ENCODE assay signal across 8 cellular contexts in genomic region chr16:67893791-67894399, GRCh38. TPM values are rescaled to one million over a fixed set of nuclear protein-coding genes. Genes with fewer than 3 reads are reported as not detected.
A peak's percentile ranks its signal among the peaks of the same experiment; 100 is the strongest.
DNase-seq lines count a peak whose midpoint lies in the region; ATAC-seq, FAIRE-seq and TF ChIP-seq lines count a peak whose summit lies in the region.

No MANE protein-coding gene starts in this region.

- peaks cover 50% of the 10 kb centered on the region for H3K79me2 ChIP-seq in ACC112 (ENCODE audit: control insufficient read depth, insufficient read depth, low read length, unreplicated experiment)
- H3K79me2 ChIP-seq in K562 (ENCODE audit: control insufficient read depth, insufficient read depth, low read length) = peaks cover 53% of the 10 kb centered on the region

- peak overlapping the region; percentile 97 for H3K4me3 Mint-ChIP-seq in HFFc6

- H3K27ac ChIP-seq in ACC112 (ENCODE audit: low read depth, low read length) = peak overlapping the region; percentile 66; the same call in 1 of the 2 replicates
- H3K27ac ChIP-seq in K562 (ENCODE audit: extremely low read depth, low read depth, low read length) = peak overlapping the region; percentile 91
- peak overlapping the region; percentile 63 for H3K27ac ChIP-seq in mesenchymal stem cell (ENCODE audit: low read length, poor library complexity, severe bottlenecking)

- in situ Hi-C loops in K562 (cut with MboI) = no loop called here

- H3K36me3 ChIP-seq in ACC112 (ENCODE audit: insufficient read depth, low read length) (no peaks in the 10 kb centered on the region), K562 (ENCODE audit: control insufficient read depth, insufficient read depth, low read length) (0 out of 3 replicates have a peak, but pooled peaks cover 3% of the 10 kb centered on the region), mesenchymal stem cell (ENCODE audit: control insufficient read depth in 1 of 2, insufficient read depth in 2 of 2, low read depth in 1 of 2, low read length in 2 of 2) (peaks cover 0 to 6% of the 10 kb centered on the region in 2 experiments)

- H3K4me3 ChIP-seq in ACC112 (ENCODE audit: low read depth, low read length) = peak overlapping the region; percentile 83
- H3K4me3 ChIP-seq in K562 = peak overlapping the region; percentile 95
- H3K4me3 ChIP-seq in mesenchymal stem cell (ENCODE audit: insufficient read depth in 1 of 2, low read depth in 1 of 2, low read length in 2 of 2) = peak overlapping the region; percentile 99 to 100

- peak overlapping the region in 1 of 2 experiments; percentile 80 for H3K14ac ChIP-seq in mesenchymal stem cell (ENCODE audit: low read length in 2 of 2)

- H3K9ac ChIP-seq in K562 (ENCODE audit: insufficient read depth in 1 of 2, low read depth in 2 of 2, low read length in 2 of 2) (peak overlapping the region; percentile 95 to 100), mesenchymal stem cell (ENCODE audit: low read length) (peak overlapping the region; percentile 100)

- H3K9me3 Mint-ChIP-seq in HFFc6 = no peaks in the 10 kb centered on the region

- H3K27me3 Mint-ChIP-seq in HFFc6 (ENCODE audit: insufficient read depth) = no peaks in the 10 kb centered on the region

- peak; percentile 1; the same call in 1 of the 3 replicates for ATAC-seq in K562

- H4K91ac ChIP-seq in mesenchymal stem cell (ENCODE audit: low read length) = peak overlapping the region; percentile 2

- peak overlapping the region; percentile 65 for H2AK5ac ChIP-seq in mesenchymal stem cell (ENCODE audit: low read length, severe bottlenecking)

- no peak overlapping the region for H2BK120ac ChIP-seq in mesenchymal stem cell (ENCODE audit: low read depth, low read length)

- peak overlapping the region; percentile 15 to 83 for H3K4ac ChIP-seq in mesenchymal stem cell (ENCODE audit: low read depth in 1 of 2, low read length in 2 of 2)

- peaks cover 13% of the 10 kb centered on the region for H3K79me1 ChIP-seq in mesenchymal stem cell (replicated peaks; ENCODE audit: low read length, poor library complexity, severe bottlenecking)

- peaks cover 29% of the 10 kb centered on the region for H3K4me1 Mint-ChIP-seq in HFFc6 (ENCODE audit: low read depth)

- peak overlapping the region in 1 of 2 experiments; percentile 4 for H3K18ac ChIP-seq in mesenchymal stem cell (ENCODE audit: low read depth in 1 of 2, low read length in 2 of 2)

- no peaks in the 10 kb centered on the region for H3K9me1 ChIP-seq in K562 (ENCODE audit: control insufficient read depth, insufficient read depth, low read length)

- H3K4me1 ChIP-seq in ACC112 (ENCODE audit: control insufficient read depth, insufficient read depth, low read length, unreplicated experiment) = peaks cover 9% of the 10 kb centered on the region
- H3K4me1 ChIP-seq in K562 (replicated peaks in 1 of 2; ENCODE audit: control insufficient read depth in 2 of 2, insufficient read depth in 2 of 2, low read length in 2 of 2) = peaks cover 8 to 26% of the 10 kb centered on the region in 2 experiments; a peak in 4 of 5 replicates
- H3K4me1 ChIP-seq in mesenchymal stem cell (ENCODE audit: control insufficient read depth, insufficient read depth, low read depth, low read length) = peaks cover 8% of the 10 kb centered on the region

- no peak overlapping the region for H2BK15ac ChIP-seq in mesenchymal stem cell (ENCODE audit: low read depth, poor library complexity, severe bottlenecking)

- CTCF ChIA-PET in K562 (lab: Yijun Ruan, JAX; ENCODE audit: low intra/inter-chr PET ratio) = no interaction called here

- intact Hi-C loops in K562 (cut with micrococcal nuclease) = loop anchor here (2.0 kb wide), 1 partner anchor 47 kb away; the partner anchor contains the start of genes CENPT and NUTF2

- TSS peak; percentile 57 for BruUV-seq in K562 (replicated peaks; lab: Mats Ljungman, UMichigan)

- no peak overlapping the region for H2BK5ac ChIP-seq in mesenchymal stem cell (ENCODE audit: low read depth, low read length, poor library complexity, severe bottlenecking)

- no peak overlapping the region for H3K23ac ChIP-seq in mesenchymal stem cell (ENCODE audit: low read length in 2 of 2)

- no peak for FAIRE-seq in K562 (lab: Jason Lieb, UNC)

- H2AFZ ChIP-seq in ACC112 (ENCODE audit: low read length, unreplicated experiment) (no peak overlapping the region), K562 (ENCODE audit: low read depth, low read length) (peak overlapping the region; percentile 86), mesenchymal stem cell (ENCODE audit: low read depth, low read length) (peak overlapping the region; percentile 94)

- H3K9me3 ChIP-seq in K562 (replicated peaks; ENCODE audit: control insufficient read depth, insufficient read depth, low read depth, low read length) (no peaks in the 10 kb centered on the region), mesenchymal stem cell (ENCODE audit: control insufficient read depth, low read length) (no peaks in the 10 kb centered on the region)

- H3K36me3 Mint-ChIP-seq in HFFc6 (ENCODE audit: low read depth) = no peaks in the 10 kb centered on the region

- H3K27me3 ChIP-seq in ACC112 (ENCODE audit: insufficient read depth, low read length) = no peaks in the 10 kb centered on the region
- no peaks in the 10 kb centered on the region for H3K27me3 ChIP-seq in K562 (ENCODE audit: control insufficient read depth in 2 of 2, insufficient read depth in 2 of 2, low read length in 2 of 2)
- no peaks in the 10 kb centered on the region for H3K27me3 ChIP-seq in mesenchymal stem cell (ENCODE audit: control insufficient read depth in 1 of 2, insufficient read depth in 1 of 2, low read length in 2 of 2)

- POLR2A ChIA-PET in K562 (lab: Yijun Ruan, JAX) = interaction anchor here (0.7 to 1.6 kb wide), 5 partner anchors 11 to 60 kb away, joined by 3 to 5 read pairs (median 3); partner anchors contain the start of gene CTRL

- peak overlapping the region; percentile 99 for H4K8ac ChIP-seq in mesenchymal stem cell (ENCODE audit: low read length)

- H3K4me2 ChIP-seq in K562 (ENCODE audit: insufficient read depth, low read length) = peak overlapping the region; percentile 92
- peak overlapping the region; percentile 78 for H3K4me2 ChIP-seq in mesenchymal stem cell (ENCODE audit: low read length, poor library complexity, severe bottlenecking)

- no peak for TF ChIP-seq EP300 in K562 (IDR thresholded peaks at IDR 0.05; ENCODE audit: low read length)

- 0 out of 2 replicates have a peak, but pooled peaks cover 7% of the 10 kb centered on the region for H4K20me1 ChIP-seq in K562 (replicated peaks; ENCODE audit: control insufficient read depth, insufficient read depth, low read length)

- 3% methylated on average over 11 of the region's 11 CpGs for WGBS in K562 (ENCODE audit: insufficient coverage, low coverage, missing lambda C conversion rate)
- 60% methylated on average over 11 of the region's 11 CpGs for WGBS in mesenchymal stem cell

- DNase-seq in HFFc6 = no peak
- peak in 1 of 4 experiments; percentile 39 for DNase-seq in K562 (ENCODE audit: extremely low read depth in 1 of 4, low spot score in 3 of 4)
- no peak for DNase-seq in mesenchymal stem cell
- no peak for DNase-seq in NCI-H2029 treated with DMSO at 0.1 percent for 48 hours (lab: John Stamatoyannopoulos, UW)
- DNase-seq in GM19240 (ENCODE audit: insufficient read length, low spot score) = no peak
- DNase-seq in GF-D8 (lab: John Stamatoyannopoulos, UW) = no peak
- no peak for DNase-seq in HK-2 (ENCODE audit: unreplicated experiment)

- no peak for TF ChIP-seq RAD21 in K562 (CRISPR knock-in tag; conservative IDR thresholded peaks at IDR 0.05 in 1 of 2, IDR thresholded peaks at IDR 0.05 in 1 of 2)

- no peak overlapping the region for H2BK12ac ChIP-seq in mesenchymal stem cell (ENCODE audit: low read length in 2 of 2)

- TF ChIP-seq POLR2A in K562 (conservative IDR thresholded peaks at IDR 0.05) = no peak

- TF ChIP-seq CTCF in HFFc6 (IDR thresholded peaks at IDR 0.05) (no peak), K562 (IDR thresholded peaks at IDR 0.05 in 2 of 3, conservative IDR thresholded peaks at IDR 0.05 in 1 of 3; ENCODE audit: insufficient read depth in 2 of 3, low read depth in 1 of 3, low read length in 3 of 3) (no peak)

- peak overlapping the region; percentile 94 for H3K27ac Mint-ChIP-seq in HFFc6

RNA-seq across cellular contexts. Expression of gene PSKH1, which starts 0.8 kb away (rescaled TPM):
- 10 to 100 TPM; 25.2 to 34.1 (median 29.3) TPM for total RNA-seq in HFFc6 (2021; fragmentation: NEBNext Ultra II Directional; extraction: Animal tissue kit (Norgen Biotek cat#: 25700))
- 20.7 and 55.9 TPM in 2 replicates for total RNA-seq in K562 (2011; cell fraction: chromatin; rRNA removed; ENCODE audit: low replicate concordance)
- total RNA-seq in K562 (2011; cell fraction: nucleolus; rRNA removed) = 27.2 and 30.7 TPM in 2 replicates
- 23.5 and 24.8 TPM in 2 replicates for total RNA-seq in K562 (2011; cell fraction: nucleoplasm; rRNA removed)
- total RNA-seq in K562 (2014; rRNA removed) (6.7 and 6.9 TPM in 2 replicates), K562 (2014; rRNA removed; fragmentation: Illumina TruSeq; extraction: Trizol) (3.7 and 4.6 TPM in 2 replicates), K562 (2015; rRNA removed; fragmentation: Illumina TruSeq; extraction: Trizol) (7.7 and 9.4 TPM in 2 replicates), K562 (2021) (17.1 and 20.9 TPM in 2 replicates)
- polyA plus RNA-seq in K562 (2011; rRNA removed) (15.7 and 18.9 TPM in 2 replicates), K562 (2014; fragmentation: Illumina TruSeq; extraction: Trizol) (11.8 and 15.4 TPM in 2 replicates), K562 (2014; fragmentation: Nextera tagmentation; extraction: Ambion mirVana) (1 to 10 TPM in 1 of 2 experiments, under 1 TPM in 1; 0.96 to 1.0 TPM), K562 (2014; rRNA removed) (10.7 and 12.1 TPM in 2 replicates)
- polyA plus RNA-seq in K562 (2011; cell fraction: cytosol; rRNA removed) = 24.6 and 37.2 TPM in 2 replicates
- 21.2 and 32.6 TPM in 2 replicates for polyA plus RNA-seq in K562 (2011; cell fraction: nucleus; rRNA removed)
- 15.2 and 29.4 TPM in 2 replicates for polyA plus RNA-seq in K562 (2012)
- polyA minus RNA-seq in K562 (2011; rRNA and poly(A)+ RNA removed) = 13.8 and 19.3 TPM in 2 replicates
- 15.1 and 16.6 TPM in 2 replicates for polyA minus RNA-seq in K562 (2011; cell fraction: cytosol; rRNA and poly(A)+ RNA removed)
- 11.6 and 11.7 TPM in 2 replicates for polyA minus RNA-seq in K562 (2011; cell fraction: nucleus; rRNA and poly(A)+ RNA removed)
- polyA plus RNA-seq in mesenchymal stem cell (2013, experiment 1 of 2) = 17.8 TPM
- 21.8 TPM for polyA plus RNA-seq in mesenchymal stem cell (2013, experiment 2 of 2)

RNA-seq across cellular contexts. Expression of gene NRN1L, which starts 9.2 kb away (rescaled TPM):
- total RNA-seq in HFFc6 (2021; fragmentation: NEBNext Ultra II Directional; extraction: Animal tissue kit (Norgen Biotek cat#: 25700)) = under 1 TPM in 3 of 6 experiments, not detected in 3; 0.25 to 0.51 (median 0.38) TPM
- 0.60 TPM in 1 of 2 replicates, not detected in the other for total RNA-seq in K562 (2011; cell fraction: chromatin; rRNA removed; ENCODE audit: low replicate concordance)
- total RNA-seq in K562 (2011; cell fraction: nucleolus; rRNA removed) = 0.83 and 1.6 TPM in 2 replicates
- 1.3 and 1.8 TPM in 2 replicates for total RNA-seq in K562 (2011; cell fraction: nucleoplasm; rRNA removed)
- total RNA-seq in K562 (2014; rRNA removed) = 0.45 and 0.59 TPM in 2 replicates
- not detected in 2 replicates for total RNA-seq in K562 (2014; rRNA removed; fragmentation: Illumina TruSeq; extraction: Trizol)
- total RNA-seq in K562 (2015; rRNA removed; fragmentation: Illumina TruSeq; extraction: Trizol) = not detected in 2 replicates
- 0.47 and 0.86 TPM in 2 replicates for total RNA-seq in K562 (2021)
- 0.22 TPM in 1 of 2 replicates, not detected in the other for polyA plus RNA-seq in K562 (2011; rRNA removed)
- 0.75 and 1.9 TPM in 2 replicates for polyA plus RNA-seq in K562 (2011; cell fraction: cytosol; rRNA removed)
- 3.1 and 4.8 TPM in 2 replicates for polyA plus RNA-seq in K562 (2011; cell fraction: nucleus; rRNA removed)
- polyA plus RNA-seq in K562 (2012) = 0.20 and 2.4 TPM in 2 replicates
- polyA plus RNA-seq in K562 (2014; fragmentation: Illumina TruSeq; extraction: Trizol) = 0.47 TPM in 1 of 2 replicates, not detected in the other
- not detected for polyA plus RNA-seq in K562 (2014; fragmentation: Nextera tagmentation; extraction: Ambion mirVana)
- polyA plus RNA-seq in K562 (2014; rRNA removed) = 0.43 and 0.64 TPM in 2 replicates
- polyA minus RNA-seq in K562 (2011; rRNA and poly(A)+ RNA removed) = not detected in 2 replicates
- not detected in 2 replicates for polyA minus RNA-seq in K562 (2011; cell fraction: cytosol; rRNA and poly(A)+ RNA removed)
- polyA minus RNA-seq in K562 (2011; cell fraction: nucleus; rRNA and poly(A)+ RNA removed) = not detected in 2 replicates
- polyA plus RNA-seq in mesenchymal stem cell (2013, experiment 1 of 2) = 0.30 TPM
- 0.37 TPM for polyA plus RNA-seq in mesenchymal stem cell (2013, experiment 2 of 2)

RNA-seq across cellular contexts. Expression of gene EDC4, which starts 21.0 kb away (rescaled TPM):
- 10 to 100 TPM; 60.2 to 81.0 (median 63.6) TPM for total RNA-seq in HFFc6 (2021; fragmentation: NEBNext Ultra II Directional; extraction: Animal tissue kit (Norgen Biotek cat#: 25700))
- 174 and 524 TPM in 2 replicates for total RNA-seq in K562 (2011; cell fraction: chromatin; rRNA removed; ENCODE audit: low replicate concordance)
- total RNA-seq in K562 (2011; cell fraction: nucleolus; rRNA removed) = 286 and 293 TPM in 2 replicates
- 178 and 194 TPM in 2 replicates for total RNA-seq in K562 (2011; cell fraction: nucleoplasm; rRNA removed)
- total RNA-seq in K562 (2014; rRNA removed) (84.6 and 102 TPM in 2 replicates), K562 (2014; rRNA removed; fragmentation: Illumina TruSeq; extraction: Trizol) (59.5 and 74.0 TPM in 2 replicates), K562 (2015; rRNA removed; fragmentation: Illumina TruSeq; extraction: Trizol) (68.9 and 71.2 TPM in 2 replicates), K562 (2021) (111 and 131 TPM in 2 replicates)
- polyA plus RNA-seq in K562 (2011; rRNA removed) (63.0 and 84.1 TPM in 2 replicates), K562 (2014; fragmentation: Illumina TruSeq; extraction: Trizol) (106 and 113 TPM in 2 replicates), K562 (2014; fragmentation: Nextera tagmentation; extraction: Ambion mirVana) (1 to 10 TPM; 1.1 to 2.7 TPM), K562 (2014; rRNA removed) (72.2 and 91.1 TPM in 2 replicates)
- polyA plus RNA-seq in K562 (2011; cell fraction: cytosol; rRNA removed) = 87.9 and 129 TPM in 2 replicates
- 408 and 453 TPM in 2 replicates for polyA plus RNA-seq in K562 (2011; cell fraction: nucleus; rRNA removed)
- 75.2 and 111 TPM in 2 replicates for polyA plus RNA-seq in K562 (2012)
- 56.9 and 154 TPM in 2 replicates for polyA minus RNA-seq in K562 (2011; rRNA and poly(A)+ RNA removed)
- 115 and 124 TPM in 2 replicates for polyA minus RNA-seq in K562 (2011; cell fraction: cytosol; rRNA and poly(A)+ RNA removed)
- 72.2 and 91.3 TPM in 2 replicates for polyA minus RNA-seq in K562 (2011; cell fraction: nucleus; rRNA and poly(A)+ RNA removed)
- 30.6 TPM for polyA plus RNA-seq in mesenchymal stem cell (2013, experiment 1 of 2)
- 27.9 TPM for polyA plus RNA-seq in mesenchymal stem cell (2013, experiment 2 of 2)

RNA-seq across cellular contexts. Expression of gene CTRL, which starts 37.8 kb away (rescaled TPM):
- under 1 TPM; 0.25 to 0.63 (median 0.43) TPM for total RNA-seq in HFFc6 (2021; fragmentation: NEBNext Ultra II Directional; extraction: Animal tissue kit (Norgen Biotek cat#: 25700))
- total RNA-seq in K562 (2011; cell fraction: chromatin; rRNA removed; ENCODE audit: low replicate concordance) = 6.7 and 9.8 TPM in 2 replicates
- total RNA-seq in K562 (2011; cell fraction: nucleolus; rRNA removed) = 9.2 and 10.8 TPM in 2 replicates
- 3.4 and 3.5 TPM in 2 replicates for total RNA-seq in K562 (2011; cell fraction: nucleoplasm; rRNA removed)
- total RNA-seq in K562 (2014; rRNA removed) (4.0 and 5.6 TPM in 2 replicates), K562 (2014; rRNA removed; fragmentation: Illumina TruSeq; extraction: Trizol) (2.0 and 2.4 TPM in 2 replicates), K562 (2015; rRNA removed; fragmentation: Illumina TruSeq; extraction: Trizol) (2.4 and 3.4 TPM in 2 replicates), K562 (2021) (3.8 and 4.1 TPM in 2 replicates)
- polyA plus RNA-seq in K562 (2011; rRNA removed) (1.4 TPM in 2 replicates), K562 (2014; fragmentation: Illumina TruSeq; extraction: Trizol) (3.3 TPM in 2 replicates), K562 (2014; fragmentation: Nextera tagmentation; extraction: Ambion mirVana) (1 to 10 TPM; 1.7 to 2.5 TPM), K562 (2014; rRNA removed) (5.2 and 5.5 TPM in 2 replicates)
- polyA plus RNA-seq in K562 (2011; cell fraction: cytosol; rRNA removed) = 2.0 and 5.9 TPM in 2 replicates
- polyA plus RNA-seq in K562 (2011; cell fraction: nucleus; rRNA removed) = 4.2 and 10.5 TPM in 2 replicates
- polyA plus RNA-seq in K562 (2012) = 1.8 and 4.6 TPM in 2 replicates
- 0.75 and 1.7 TPM in 2 replicates for polyA minus RNA-seq in K562 (2011; rRNA and poly(A)+ RNA removed)
- 0.95 and 1.7 TPM in 2 replicates for polyA minus RNA-seq in K562 (2011; cell fraction: cytosol; rRNA and poly(A)+ RNA removed)
- 0.78 and 2.2 TPM in 2 replicates for polyA minus RNA-seq in K562 (2011; cell fraction: nucleus; rRNA and poly(A)+ RNA removed)
- polyA plus RNA-seq in mesenchymal stem cell (2013, experiment 1 of 2) = 0.43 TPM
- polyA plus RNA-seq in mesenchymal stem cell (2013, experiment 2 of 2) = 0.38 TPM

RNA-seq across cellular contexts. Expression of gene PSMB10, which starts 42.8 kb away (rescaled TPM):
- 10 to 100 TPM; 36.3 to 49.7 (median 40.0) TPM for total RNA-seq in HFFc6 (2021; fragmentation: NEBNext Ultra II Directional; extraction: Animal tissue kit (Norgen Biotek cat#: 25700))
- 1.6 and 9.1 TPM in 2 replicates for total RNA-seq in K562 (2011; cell fraction: chromatin; rRNA removed; ENCODE audit: low replicate concordance)
- total RNA-seq in K562 (2011; cell fraction: nucleolus; rRNA removed) = 14.7 and 18.7 TPM in 2 replicates
- 7.4 and 9.6 TPM in 2 replicates for total RNA-seq in K562 (2011; cell fraction: nucleoplasm; rRNA removed)
- 101 and 105 TPM in 2 replicates for total RNA-seq in K562 (2014; rRNA removed)
- total RNA-seq in K562 (2014; rRNA removed; fragmentation: Illumina TruSeq; extraction: Trizol) = 17.9 and 24.9 TPM in 2 replicates
- 53.1 and 53.4 TPM in 2 replicates for total RNA-seq in K562 (2015; rRNA removed; fragmentation: Illumina TruSeq; extraction: Trizol)
- 73.0 and 73.1 TPM in 2 replicates for total RNA-seq in K562 (2021)
- polyA plus RNA-seq in K562 (2011; rRNA removed) = 17.3 and 21.0 TPM in 2 replicates
- 46.1 and 143 TPM in 2 replicates for polyA plus RNA-seq in K562 (2011; cell fraction: cytosol; rRNA removed)
- polyA plus RNA-seq in K562 (2011; cell fraction: nucleus; rRNA removed) = 17.2 and 24.0 TPM in 2 replicates
- 84.8 and 94.3 TPM in 2 replicates for polyA plus RNA-seq in K562 (2012)
- 11.7 and 44.6 TPM in 2 replicates for polyA plus RNA-seq in K562 (2014; fragmentation: Illumina TruSeq; extraction: Trizol)
- polyA plus RNA-seq in K562 (2014; fragmentation: Nextera tagmentation; extraction: Ambion mirVana) = 10 to 100 TPM; 33.5 to 51.0 TPM
- polyA plus RNA-seq in K562 (2014; rRNA removed) = 94.1 and 118 TPM in 2 replicates
- 2.5 and 3.3 TPM in 2 replicates for polyA minus RNA-seq in K562 (2011; rRNA and poly(A)+ RNA removed)
- polyA minus RNA-seq in K562 (2011; cell fraction: cytosol; rRNA and poly(A)+ RNA removed) = 20.3 and 25.1 TPM in 2 replicates
- 13.1 and 14.0 TPM in 2 replicates for polyA minus RNA-seq in K562 (2011; cell fraction: nucleus; rRNA and poly(A)+ RNA removed)
- polyA plus RNA-seq in mesenchymal stem cell (2013, experiment 1 of 2) = 102 TPM
- polyA plus RNA-seq in mesenchymal stem cell (2013, experiment 2 of 2) = 104 TPM
